10 cellular contexts compared by ENCODE assay signal in genomic region chr13:23320926-23321533, GRCh38.
A peak's percentile ranks its signal among the peaks of the same experiment; 100 is the strongest.
DNase-seq lines count a peak whose midpoint lies in the region; ATAC-seq and TF ChIP-seq lines count a peak whose summit lies in the region.
"Had no signal": no experiment of that assay in that cellular context is flagged by ENCODE, and none has a peak within 500 bp of the region (broad histone marks: within the 10 kb centered on the region; RNA-seq: fewer than 3 reads in every experiment).

No MANE protein-coding gene starts in this region.

- H3K27me3 Mint-ChIP-seq in CD4-positive, CD25-positive, alpha-beta regulatory T cell, result peaks cover 10% of the 10 kb centered on the region

- ATAC-seq in CD4-positive, CD25-positive, alpha-beta regulatory T cell (ENCODE audit: low read depth in 2 of 2), result peak in 1 of 2 donors; percentile 12
- peak; percentile 11 for ATAC-seq in GM21367 (IDR thresholded peaks at IDR 0.05; ENCODE audit: unreplicated experiment)
- ATAC-seq in gastroesophageal sphincter, result peak; percentile 22
- no peak for ATAC-seq in GM19455 (IDR thresholded peaks at IDR 0.05; ENCODE audit: unreplicated experiment)

- H3K9me3 ChIP-seq in CD4-positive, CD25-positive, alpha-beta regulatory T cell (ENCODE audit: control insufficient read depth in 2 of 2, low read length in 2 of 2), result no peaks in the 10 kb centered on the region
- H3K9me3 ChIP-seq in MG63 (peaks cover 7% of the 10 kb centered on the region; the same call in 1 of the 2 replicates), gastroesophageal sphincter (no peaks in the 10 kb centered on the region)

- peaks cover 3 to 23% (median 13%) of the 10 kb centered on the region in 4 donors for H3K4me1 Mint-ChIP-seq in CD4-positive, CD25-positive, alpha-beta regulatory T cell

- H3K27ac Mint-ChIP-seq in CD4-positive, CD25-positive, alpha-beta regulatory T cell, result peak overlapping the region in 2 of 3 donors; percentile 71 to 88

- H3K36me3 ChIP-seq in CD4-positive, CD25-positive, alpha-beta regulatory T cell (ENCODE audit: control insufficient read depth, insufficient read depth, low read length), result no peaks in the 10 kb centered on the region
- H3K36me3 ChIP-seq in MG63 (0 out of 2 replicates have a peak, but pooled peaks cover 3% of the 10 kb centered on the region), gastroesophageal sphincter (no peaks in the 10 kb centered on the region)

- DNase-seq in CD4-positive, CD25-positive, alpha-beta regulatory T cell, result peak in 1 of 3 donors; percentile 2
- DNase-seq in MG63 (no peak), NCI-H1694 treated with DMSO at 0.1 percent for 48 hours (lab: John Stamatoyannopoulos, UW) (no peak), NCI-H526 (lab: John Stamatoyannopoulos, UW) (no peak), DMS79 treated with DMSO at 0.1 percent for 48 hours (lab: John Stamatoyannopoulos, UW) (no peak)
- DNase-seq: DMS153, NCI-H774 had no signal

- no peak for TF ChIP-seq CTCF in gastroesophageal sphincter (IDR thresholded peaks at IDR 0.05)

- peaks cover 0 to 2% (median 0%) of the 10 kb centered on the region in 7 donors for H3K9me3 Mint-ChIP-seq in CD4-positive, CD25-positive, alpha-beta regulatory T cell

- no peak overlapping the region for H3K27ac ChIP-seq in CD4-positive, CD25-positive, alpha-beta regulatory T cell (ENCODE audit: insufficient read depth, low read length, poor library complexity, severe bottlenecking)
- peak overlapping the region; percentile 28 to 64 (median 34) for H3K27ac ChIP-seq in gastroesophageal sphincter

- H3K4me1 ChIP-seq in CD4-positive, CD25-positive, alpha-beta regulatory T cell (ENCODE audit: control insufficient read depth, insufficient read depth, low read length, poor library complexity, severe bottlenecking), result peaks cover 8% of the 10 kb centered on the region
- peaks cover 0 to 41% (median 11%) of the 10 kb centered on the region in 3 donors for H3K4me1 ChIP-seq in gastroesophageal sphincter

- H3K4me3 Mint-ChIP-seq in CD4-positive, CD25-positive, alpha-beta regulatory T cell, result peak overlapping the region; percentile 52 to 94 (median 88)

- 23 to 36% methylated on average over 4 of the region's 4 CpGs for WGBS in gastroesophageal sphincter (ENCODE audit: low coverage in 1 of 2), 2 donors

- no peaks in the 10 kb centered on the region for H3K36me3 Mint-ChIP-seq in CD4-positive, CD25-positive, alpha-beta regulatory T cell

- TF ChIP-seq POLR2A in gastroesophageal sphincter (IDR thresholded peaks at IDR 0.05), result no peak

- H3K4me3 ChIP-seq in CD4-positive, CD25-positive, alpha-beta regulatory T cell (ENCODE audit: low read depth, low read length), result peak overlapping the region; percentile 85
- H3K4me3 ChIP-seq in MG63, result peak overlapping the region; percentile 23; the same call in 1 of the 2 replicates
- H3K4me3 ChIP-seq in gastroesophageal sphincter, result peak overlapping the region; percentile 29 to 30

- no peak for TF ChIP-seq EP300 in gastroesophageal sphincter (IDR thresholded peaks at IDR 0.05)

- no peaks in the 10 kb centered on the region for H3K27me3 ChIP-seq in CD4-positive, CD25-positive, alpha-beta regulatory T cell (ENCODE audit: control insufficient read depth, insufficient read depth, low read length)
- H3K27me3 ChIP-seq in MG63, result no peaks in the 10 kb centered on the region
- H3K27me3 ChIP-seq in gastroesophageal sphincter, result no peaks in the 10 kb centered on the region

Comparison
In these comparisons a context has a peak if more than half of its experiments do, and no peak if none do; other contexts are left out.
1. H3K4me3 ChIP-seq: peak in every context shown above with its lines; median percentile 85 in CD4-positive, CD25-positive, alpha-beta regulatory T cell; 30 in gastroesophageal sphincter; 23 in MG63.